In genomic region chr11:32830413-32830738, GRCh38 we compare ENCODE assay signal across 8 cellular contexts. TPM values are rescaled to one million over a fixed set of nuclear protein-coding genes. Genes with fewer than 3 reads are reported as not detected.
A peak's percentile ranks its signal among the peaks of the same experiment; 100 is the strongest.
DNase-seq lines count a peak whose midpoint lies in the region.

No MANE protein-coding gene starts in this region.

- H3K4me3 ChIP-seq in adipocyte (ENCODE audit: low read length), result peak overlapping the region; percentile 85
- H3K4me3 ChIP-seq in subcutaneous abdominal adipose tissue (ENCODE audit: low read depth in 1 of 5, low read length in 5 of 5), result peak overlapping the region in 4 of 5 donors; percentile 71 to 80 (median 76)

- H3K9ac ChIP-seq in adipocyte (ENCODE audit: low read length), result no peak overlapping the region
- peak overlapping the region in 4 of 5 donors; percentile 24 to 64 (median 52) for H3K9ac ChIP-seq in subcutaneous abdominal adipose tissue (ENCODE audit: low read length in 5 of 5)

- no peaks in the 10 kb centered on the region for H3K36me3 ChIP-seq in adipocyte (ENCODE audit: control insufficient read depth, insufficient read depth, low read length, severe bottlenecking)
- H3K36me3 ChIP-seq in subcutaneous abdominal adipose tissue (ENCODE audit: control insufficient read depth in 5 of 5, insufficient read depth in 5 of 5, low read length in 5 of 5), result no peaks in the 10 kb centered on the region

- DNase-seq in NCI-H146 (lab: John Stamatoyannopoulos, UW), result peak; percentile 21
- no peak for DNase-seq in NCI-H146 treated with DMSO at 0.1 percent for 48 hours (lab: John Stamatoyannopoulos, UW; ENCODE audit: unreplicated experiment)
- DNase-seq in HT-29 (ENCODE audit: low spot score), result peak; percentile 82
- peak; percentile 20 for DNase-seq in adipocyte (ENCODE audit: low read depth)
- peak; percentile 6 for DNase-seq in iris pigment epithelial cell (ENCODE audit: low read depth)
- DNase-seq in cerebellum (ENCODE audit: low spot score), result no peak
- no peak for DNase-seq in A172 (ENCODE audit: low spot score)

- H3K27me3 ChIP-seq in adipocyte (replicated peaks; ENCODE audit: control insufficient read depth, insufficient read depth, low read length) (no peaks in the 10 kb centered on the region), subcutaneous abdominal adipose tissue (ENCODE audit: control insufficient read depth in 5 of 5, insufficient read depth in 4 of 5, low read length in 5 of 5) (peaks cover 0 to 2% (median 0%) of the 10 kb centered on the region in 5 donors)

- no peaks in the 10 kb centered on the region for H3K9me3 ChIP-seq in adipocyte (ENCODE audit: control insufficient read depth, low read length)
- no peaks in the 10 kb centered on the region for H3K9me3 ChIP-seq in subcutaneous abdominal adipose tissue (ENCODE audit: control insufficient read depth in 5 of 5, low read length in 5 of 5)

- H3K27ac ChIP-seq in subcutaneous abdominal adipose tissue (ENCODE audit: low read depth, low read length), result no peak overlapping the region

- peaks cover 6% of the 10 kb centered on the region for H3K4me1 ChIP-seq in adipocyte (ENCODE audit: control insufficient read depth, insufficient read depth, low read length)
- H3K4me1 ChIP-seq in subcutaneous abdominal adipose tissue (ENCODE audit: control insufficient read depth in 5 of 5, insufficient read depth in 5 of 5, low read length in 5 of 5), result peaks cover 0 to 17% (median 15%) of the 10 kb centered on the region in 5 donors

RNA-seq across cellular contexts. Expression of gene PRRG4, which starts 0.6 kb away (rescaled TPM):
- 4.3 and 4.8 TPM in 2 replicates for total RNA-seq in HT-29 (2014; rRNA removed; shearing (Covaris generic))
- total RNA-seq in cerebellum, result 0.18 TPM
- total RNA-seq in A172 (2014; rRNA removed; shearing (Covaris generic)), result 1.9 and 3.1 TPM in 2 replicates

RNA-seq across cellular contexts. Expression of gene CCDC73, which starts 35.9 kb away (rescaled TPM):
- not detected in 2 replicates for total RNA-seq in HT-29 (2014; rRNA removed; shearing (Covaris generic))
- 0.36 TPM for total RNA-seq in cerebellum
- not detected in 2 replicates for total RNA-seq in A172 (2014; rRNA removed; shearing (Covaris generic))

Comparison
In these comparisons a context has a peak if more than half of its experiments do, and no peak if none do; other contexts are left out.
1. DNase-seq: peak in NCI-H146 (single experiment), HT-29 (single experiment), adipocyte (single experiment) and iris pigment epithelial cell (single experiment); none in NCI-H146 treated with DMSO at 0.1 percent for 48 hours (single experiment), cerebellum (single experiment) and A172 (single experiment).